ENCODE assay signal across 8 cellular contexts in genomic region chr2:119431976-119432881, GRCh38. TPM values are rescaled to one million over a fixed set of nuclear protein-coding genes. Genes with fewer than 3 reads are reported as not detected.
DNase-seq lines count a peak whose midpoint lies in the region; ATAC-seq and TF ChIP-seq lines count a peak whose summit lies in the region.

No MANE protein-coding gene starts in this region.

- ATAC-seq in GM21423 (IDR thresholded peaks at IDR 0.05; ENCODE audit: unreplicated experiment), result peak; percentile 1

- H3K4me1 ChIP-seq in cardiac muscle cell (ENCODE audit: low read depth), result peaks cover 20% of the 10 kb centered on the region

- H3K36me3 ChIP-seq in SK-N-MC (ENCODE audit: insufficient read depth, low read length), result no peaks in the 10 kb centered on the region
- no peaks in the 10 kb centered on the region for H3K36me3 ChIP-seq in cardiac muscle cell

- H3K9ac ChIP-seq in SK-N-MC (ENCODE audit: insufficient read length), result peak overlapping the region; percentile 53

- H3K9me3 ChIP-seq in SK-N-MC (ENCODE audit: low read depth, low read length), result no peaks in the 10 kb centered on the region
- no peaks in the 10 kb centered on the region for H3K9me3 ChIP-seq in cardiac muscle cell (ENCODE audit: low read depth)

- H3K27ac ChIP-seq in SK-N-MC (no peak overlapping the region), cardiac muscle cell (no peak overlapping the region)

- in situ Hi-C loops in ACHN (cut with HindIII; ENCODE audit: low pct_ligation_motif_present, low pct_unique_long_range_greater_than_20kb, low sequenced_read_pairs), result no loop called here

- no peaks in the 10 kb centered on the region for H3K27me3 ChIP-seq in cardiac muscle cell

- peak; percentile 51 for DNase-seq in ACHN
- DNase-seq in SK-N-MC (ENCODE audit: low read depth, low spot score), result no peak
- DNase-seq in cardiac muscle cell (ENCODE audit: low read depth in 1 of 2, low spot score in 1 of 2), result peak in 1 of 2 donors; percentile 79
- DNase-seq in pons (ENCODE audit: low spot score), result peak; percentile 23
- no peak for DNase-seq in NCI-H446 (lab: John Stamatoyannopoulos, UW)
- no peak for DNase-seq in activated gamma-delta T cell (lab: John Stamatoyannopoulos, UW)
- DNase-seq in NCI-H1694 (lab: John Stamatoyannopoulos, UW), result no peak

- no peak for TF ChIP-seq CTCF in cardiac muscle cell (IDR thresholded peaks at IDR 0.05; ENCODE audit: low read depth, low read length)

- H3K4me3 ChIP-seq in SK-N-MC (peak overlapping the region; percentile 79), cardiac muscle cell (peak overlapping the region; percentile 33)

RNA-seq across cellular contexts. Expression of gene TMEM37, which starts 0.6 kb away (rescaled TPM):
- total RNA-seq in cardiac muscle cell, result 1.5 and 4.3 TPM in 2 replicates
- 2.1 and 7.6 TPM in 2 replicates for polyA plus RNA-seq in cardiac muscle cell

Comparison
In these comparisons a context has a peak if more than half of its experiments do, and no peak if none do; other contexts are left out.
1. DNase-seq: peak in ACHN (single experiment) and pons (single experiment); none in SK-N-MC (single experiment), NCI-H446 (0 of 2), activated gamma-delta T cell (single experiment) and NCI-H1694 (single experiment).